Comparison of ENCODE assay signal across 26 cellular contexts in genomic region chr14:21075719-21076437, GRCh38. TPM values are rescaled to one million over a fixed set of nuclear protein-coding genes. Genes with fewer than 3 reads are reported as not detected.
A peak's percentile ranks its signal among the peaks of the same experiment; 100 is the strongest.
DNase-seq lines count a peak whose midpoint lies in the region; ATAC-seq, FAIRE-seq and TF ChIP-seq lines count a peak whose summit lies in the region.
"Had no signal": no experiment of that assay in that cellular context is flagged by ENCODE, and none has a peak within 500 bp of the region (broad histone marks: within the 10 kb centered on the region; RNA-seq: fewer than 3 reads in every experiment).

No MANE protein-coding gene starts in this region.

- H3K4me1 ChIP-seq in left ventricle myocardium inferior (peaks cover 22% of the 10 kb centered on the region), neuronal stem cell (ENCODE audit: control insufficient read depth in 2 of 2, insufficient read depth in 1 of 2, low read depth in 1 of 2, low read length in 2 of 2) (peaks cover 8% of the 10 kb centered on the region in 2 donors)

- no peak overlapping the region for H3K18ac ChIP-seq in neuronal stem cell (ENCODE audit: low read length)

- H3K36me3 ChIP-seq in left ventricle myocardium inferior = peaks cover 81% of the 10 kb centered on the region
- peaks cover 66 to 87% of the 10 kb centered on the region in 2 donors for H3K36me3 ChIP-seq in neuronal stem cell (replicated peaks in 1 of 2; ENCODE audit: control insufficient read depth in 2 of 2, insufficient read depth in 2 of 2, low read length in 2 of 2)
- H3K36me3 ChIP-seq: MG63 had no signal

- no peak overlapping the region for H2BK120ac ChIP-seq in neuronal stem cell (ENCODE audit: low read depth, low read length)

- no peak overlapping the region for H3K4me3 Mint-ChIP-seq in T-helper 17 cell
- H3K4me3 Mint-ChIP-seq: CD8-positive, alpha-beta memory T cell; IgD-negative memory B cell had no signal

- no peak overlapping the region for H2BK15ac ChIP-seq in neuronal stem cell (ENCODE audit: low read length)

- peak overlapping the region; percentile 55 for H3K9ac ChIP-seq in neuronal stem cell (ENCODE audit: low read depth, low read length, poor library complexity)

- H3K9me3 ChIP-seq in left ventricle myocardium inferior (replicated peaks) = no peaks in the 10 kb centered on the region
- H3K9me3 ChIP-seq in T-helper 17 cell (ENCODE audit: control insufficient read depth, low read length, poor library complexity, severe bottlenecking) = no peaks in the 10 kb centered on the region
- no peaks in the 10 kb centered on the region for H3K9me3 ChIP-seq in neuronal stem cell (replicated peaks in 1 of 2; ENCODE audit: control insufficient read depth in 2 of 2, insufficient read depth in 1 of 2, low read depth in 1 of 2, low read length in 2 of 2)
- H3K9me3 ChIP-seq: A549; BLaER1 treated with 17β-estradiol and CSF1 and Interleukin-3, amounts not matched to agents 10 nM and 100 nM; MG63 had no signal

- H3K36me3 Mint-ChIP-seq in T-helper 17 cell (ENCODE audit: low read depth) = peaks cover 14% of the 10 kb centered on the region
- H3K36me3 Mint-ChIP-seq: CD8-positive, alpha-beta memory T cell had no signal

- H3K23ac ChIP-seq in neuronal stem cell (ENCODE audit: low read depth, low read length, poor library complexity) = no peak overlapping the region

- H3K27ac Mint-ChIP-seq in T-helper 17 cell = peak overlapping the region; percentile 77

- H3K27ac ChIP-seq in left ventricle myocardium inferior (replicated peaks) (no peak overlapping the region), neuronal stem cell (replicated peaks; ENCODE audit: low read length) (no peak overlapping the region)
- H3K27ac ChIP-seq: A549, HL-60 had no signal

- H2BK5ac ChIP-seq in neuronal stem cell (ENCODE audit: low read length) = no peak overlapping the region

- H3K4me3 ChIP-seq in left ventricle myocardium inferior (no peak overlapping the region), neuronal stem cell (ENCODE audit: low read length in 2 of 2) (no peak overlapping the region)
- H3K4me3 ChIP-seq: A549; BLaER1 treated with 17β-estradiol and CSF1 and Interleukin-3, amounts not matched to agents 10 nM and 100 nM; MG63 had no signal

- H2BK12ac ChIP-seq in neuronal stem cell (ENCODE audit: low read length) = no peak overlapping the region

- peak; percentile 10 for DNase-seq in cardiac septum (ENCODE audit: low spot score)
- no peak for DNase-seq in left ventricle myocardium inferior
- no peak for DNase-seq in T-helper 17 cell
- no peak for DNase-seq in neuronal stem cell (ENCODE audit: low spot score)
- DNase-seq in urothelium cell line (ENCODE audit: low spot score) = no peak
- no peak for DNase-seq in stimulated activated CD4-positive, alpha-beta T cell treated with anti-CD3 and anti-CD28 coated beads, Interleukin-4, amount 100 ng/mL, for 24 hours
- DNase-seq: CD8-positive, alpha-beta memory T cell; DND-41; Kasumi-1; MG63; NCI-H1048; NCI-H1436 treated with DMSO at 0.1 percent for 48 hours; NCI-H2029; NCI-H526 had no signal

- WGBS in neuronal stem cell (ENCODE audit: extremely low coverage in 2 of 2, insufficient read length in 2 of 2, insufficient replicate concordance in 1 of 2), 2 donors = no CpG with 5 or more reads among the region's 9 CpGs

- H3K27me3 ChIP-seq in left ventricle myocardium inferior (ENCODE audit: low read depth) (no peaks in the 10 kb centered on the region), neuronal stem cell (ENCODE audit: control insufficient read depth in 3 of 3, insufficient read depth in 3 of 3, low read depth in 1 of 3, low read length in 3 of 3) (no peaks in the 10 kb centered on the region)
- H3K27me3 ChIP-seq: BLaER1 treated with 17β-estradiol and CSF1 and Interleukin-3, amounts not matched to agents 10 nM and 100 nM; MG63 had no signal

- H3K4me1 Mint-ChIP-seq in T-helper 17 cell = peaks cover 19% of the 10 kb centered on the region

- peak; percentile 35 for FAIRE-seq in urothelium cell line (lab: Jason Lieb, UNC)
- FAIRE-seq: A549, H54, RCC 7860 had no signal

- H3K14ac ChIP-seq in neuronal stem cell (ENCODE audit: low read length) = no peak overlapping the region

- H2AK5ac ChIP-seq in neuronal stem cell (ENCODE audit: low read depth, low read length) = no peak overlapping the region

- peaks cover 7% of the 10 kb centered on the region for H3K79me1 ChIP-seq in neuronal stem cell (ENCODE audit: low read depth, low read length)

- peaks cover 37% of the 10 kb centered on the region for H3K27me3 Mint-ChIP-seq in T-helper 17 cell

- H3K4me2 ChIP-seq in neuronal stem cell (ENCODE audit: insufficient read depth, low read length, poor library complexity, severe bottlenecking) = no peak overlapping the region
- H3K4me2 ChIP-seq: A549 had no signal

- no peak for ATAC-seq in T-helper 17 cell
- ATAC-seq in HG02852 (IDR thresholded peaks at IDR 0.05; ENCODE audit: unreplicated experiment) = no peak
- no peak for ATAC-seq in HG03280 (IDR thresholded peaks at IDR 0.05; ENCODE audit: unreplicated experiment)
- ATAC-seq: A549, Right ventricle myocardium inferior had no signal

- TF ChIP-seq CTCF in left ventricle myocardium inferior (IDR thresholded peaks at IDR 0.05; ENCODE audit: borderline replicate concordance) = no peak

- no peak overlapping the region for H4K8ac ChIP-seq in neuronal stem cell (ENCODE audit: low read depth, low read length)

- intact Hi-C loops in cardiac septum (cut with DNase I) (no loop called here), left ventricle myocardium inferior (cut with micrococcal nuclease) (no loop called here)

- no peak overlapping the region for H2AFZ ChIP-seq in neuronal stem cell (ENCODE audit: low read length)

- H3K4ac ChIP-seq in neuronal stem cell (ENCODE audit: low read length) = no peak overlapping the region

- H4K91ac ChIP-seq in neuronal stem cell (ENCODE audit: low read depth, low read length, poor library complexity) = no peak overlapping the region

RNA-seq across cellular contexts. Expression of gene ARHGEF40, which starts 5.8 kb away (rescaled TPM):
- total RNA-seq in cardiac septum (26.3 TPM), left ventricle myocardium inferior (21.3 TPM), T-helper 17 cell (10 to 100 TPM; 12.0 to 17.3 TPM)
- 34.7 TPM for polyA plus RNA-seq in neuronal stem cell (2013, experiment 1 of 2)
- polyA plus RNA-seq in neuronal stem cell (2013, experiment 2 of 2) = 34.1 TPM
- polyA plus RNA-seq: IgD-negative memory B cell had no signal

RNA-seq across cellular contexts. Expression of gene RNASE8, which starts 18.3 kb away (rescaled TPM):
- not detected for total RNA-seq in cardiac septum
- not detected for total RNA-seq in left ventricle myocardium inferior
- total RNA-seq in T-helper 17 cell = not detected
- polyA plus RNA-seq in neuronal stem cell (2013, experiment 1 of 2) = not detected
- polyA plus RNA-seq in neuronal stem cell (2013, experiment 2 of 2) = not detected
- total RNA-seq: CD8-positive, alpha-beta memory T cell; G401; HT1080; OCI-LY7; Right ventricle myocardium inferior had no signal
- polyA plus RNA-seq: A549; CD8-positive, alpha-beta memory T cell; IgD-negative memory B cell had no signal

RNA-seq across cellular contexts. Expression of gene ZNF219, which starts 22.6 kb away (rescaled TPM):
- 51.1 TPM for total RNA-seq in cardiac septum
- 44.9 TPM for total RNA-seq in left ventricle myocardium inferior
- total RNA-seq in T-helper 17 cell = 10 to 100 TPM; 13.8 to 20.6 TPM
- 197 TPM for polyA plus RNA-seq in neuronal stem cell (2013, experiment 1 of 2)
- polyA plus RNA-seq in neuronal stem cell (2013, experiment 2 of 2) = 195 TPM

RNA-seq across cellular contexts. Expression of gene TMEM253, which starts 25.0 kb away (rescaled TPM):
- 0.48 TPM for total RNA-seq in cardiac septum
- 0.19 TPM for total RNA-seq in left ventricle myocardium inferior
- total RNA-seq in T-helper 17 cell = 1 to 10 TPM in 1 of 2 donors, not detected in 1; 1.3 TPM
- polyA plus RNA-seq in neuronal stem cell (2013, experiment 1 of 2) = 2.3 TPM
- polyA plus RNA-seq in neuronal stem cell (2013, experiment 2 of 2) = 2.2 TPM
- total RNA-seq: CD8-positive, alpha-beta memory T cell; G401 had no signal
- polyA plus RNA-seq: CD8-positive, alpha-beta memory T cell; IgD-negative memory B cell had no signal

RNA-seq across cellular contexts. Expression of gene RNASE7, which starts 33.7 kb away (rescaled TPM):
- total RNA-seq in cardiac septum (not detected), left ventricle myocardium inferior (not detected), T-helper 17 cell (not detected)
- not detected for polyA plus RNA-seq in neuronal stem cell (2013, experiment 1 of 2)
- polyA plus RNA-seq in neuronal stem cell (2013, experiment 2 of 2) = not detected
- total RNA-seq: CD8-positive, alpha-beta memory T cell; G401; HT1080; OCI-LY7; Right ventricle myocardium inferior had no signal
- polyA plus RNA-seq: A549; CD8-positive, alpha-beta memory T cell; IgD-negative memory B cell had no signal
